Comparison of ENCODE assay signal across 10 cellular contexts in genomic region chr4:174873931-174874330, GRCh38. TPM values are rescaled to one million over a fixed set of nuclear protein-coding genes. Genes with fewer than 3 reads are reported as not detected.
DNase-seq lines count a peak whose midpoint lies in the region; ATAC-seq and TF ChIP-seq lines count a peak whose summit lies in the region.
"Had no signal": no experiment of that assay in that cellular context is flagged by ENCODE, and none has a peak within 500 bp of the region (broad histone marks: within the 10 kb centered on the region; RNA-seq: fewer than 3 reads in every experiment).

No MANE protein-coding gene starts in this region.

- peak; percentile 51 for TF ChIP-seq CTCF in MM.1S (IDR thresholded peaks at IDR 0.05; ENCODE audit: low read length)
- TF ChIP-seq CTCF in mammary epithelial cell (conservative IDR thresholded peaks at IDR 0.05 in 1 of 2, IDR thresholded peaks at IDR 0.05 in 1 of 2; ENCODE audit: extremely low read depth in 1 of 2, insufficient read depth in 1 of 2, low read depth in 1 of 2, low read length in 2 of 2) = peak; percentile 14 to 45
- TF ChIP-seq CTCF in smooth muscle cell (IDR thresholded peaks at IDR 0.05; ENCODE audit: borderline replicate concordance, insufficient read depth, poor library complexity, severe bottlenecking) = no peak

- H3K27me3 ChIP-seq in MM.1S (replicated peaks; ENCODE audit: insufficient read depth, low read length) (no peaks in the 10 kb centered on the region), mammary epithelial cell (ENCODE audit: insufficient read depth, low read length) (no peaks in the 10 kb centered on the region), smooth muscle cell (ENCODE audit: low read depth) (no peaks in the 10 kb centered on the region)

- H3K27ac ChIP-seq in MM.1S (ENCODE audit: low read length) (no peak overlapping the region), mammary epithelial cell (ENCODE audit: insufficient read depth, low read depth, low read length) (no peak overlapping the region), smooth muscle cell (ENCODE audit: low read depth) (no peak overlapping the region)

- intact Hi-C loops in mammary epithelial cell (cut with micrococcal nuclease) = loop anchor here (5.0 kb wide), 1 partner anchor 663 kb away; no protein-coding TSS in a partner anchor

- H3K79me2 ChIP-seq in MM.1S (ENCODE audit: low read length) (no peaks in the 10 kb centered on the region), mammary epithelial cell (ENCODE audit: insufficient read depth, low read length) (no peaks in the 10 kb centered on the region), smooth muscle cell (ENCODE audit: low read depth) (no peaks in the 10 kb centered on the region)

- H3K9me3 ChIP-seq in MM.1S (replicated peaks; ENCODE audit: insufficient read depth, low read length) (no peaks in the 10 kb centered on the region), mammary epithelial cell (replicated peaks; ENCODE audit: insufficient read depth, low read length) (no peaks in the 10 kb centered on the region), smooth muscle cell (replicated peaks; ENCODE audit: low read depth) (no peaks in the 10 kb centered on the region)

- H3K4me2 ChIP-seq in MM.1S (ENCODE audit: low read depth, low read length) (no peak overlapping the region), mammary epithelial cell (ENCODE audit: insufficient read depth, low read depth, low read length) (no peak overlapping the region), smooth muscle cell (no peak overlapping the region)

- H3F3A ChIP-seq in MM.1S (ENCODE audit: insufficient read depth, low read length) (no peaks in the 10 kb centered on the region), smooth muscle cell (ENCODE audit: low read depth) (no peaks in the 10 kb centered on the region)

- H3K9me2 ChIP-seq in MM.1S (replicated peaks; ENCODE audit: insufficient read depth, low read length) = no peaks in the 10 kb centered on the region

- no peaks in the 10 kb centered on the region for H3K36me3 ChIP-seq in MM.1S (replicated peaks; ENCODE audit: insufficient read depth, low read length)
- no peaks in the 10 kb centered on the region for H3K36me3 ChIP-seq in mammary epithelial cell (ENCODE audit: insufficient read depth, low read length)
- H3K36me3 ChIP-seq in smooth muscle cell (ENCODE audit: low read depth) = no peaks in the 10 kb centered on the region

- DNase-seq in COLO668 (lab: John Stamatoyannopoulos, UW; ENCODE audit: unreplicated experiment) (peak; percentile 17), MM.1S (peak; percentile 31), mammary epithelial cell (no peak), nucleus accumbens (lab: John Stamatoyannopoulos, UW) (no peak), NCI-H1930 (lab: John Stamatoyannopoulos, UW) (no peak), smooth muscle cell (lab: John Stamatoyannopoulos, UW; ENCODE audit: unreplicated experiment) (no peak)
- DNase-seq in activated naive CD4-positive, alpha-beta T cell (lab: John Stamatoyannopoulos, UW) = no peak

- in situ Hi-C loops in mammary epithelial cell (cut with MboI; ENCODE audit: low sequenced_read_pairs in 2 of 2) = no loop called here

- CTCF ChIA-PET in mammary epithelial cell (lab: Charles Lee; ENCODE audit: low non-redundant PET) = no interaction called here

- no peak overlapping the region for H2AFZ ChIP-seq in MM.1S (ENCODE audit: low read length)
- H2AFZ ChIP-seq in mammary epithelial cell (ENCODE audit: low read depth, low read length) = no peak overlapping the region
- H2AFZ ChIP-seq in smooth muscle cell (ENCODE audit: low read depth) = no peak overlapping the region

- peak; percentile 57 for ATAC-seq in GM18909 (IDR thresholded peaks at IDR 0.05; ENCODE audit: poor library complexity, unreplicated experiment)
- ATAC-seq: Right ventricle myocardium inferior had no signal

- BruUV-seq in mammary epithelial cell (replicated peaks; lab: Mats Ljungman, UMichigan) = no TSS peak

- H4K20me1 ChIP-seq in MM.1S (ENCODE audit: insufficient read depth, low read length) (no peaks in the 10 kb centered on the region), mammary epithelial cell (ENCODE audit: insufficient read depth, low read length) (no peaks in the 10 kb centered on the region), smooth muscle cell (ENCODE audit: low read depth) (no peaks in the 10 kb centered on the region)

- H3K4me3 ChIP-seq in MM.1S (ENCODE audit: low read length) (no peak overlapping the region), mammary epithelial cell (replicated peaks in 1 of 3; ENCODE audit: insufficient read depth in 1 of 3, low read depth in 2 of 3, low read length in 3 of 3) (no peak overlapping the region), smooth muscle cell (no peak overlapping the region)

- 0% methylated on average over 1 of the region's 1 CpG for WGBS in mammary epithelial cell (ENCODE audit: low coverage, missing lambda C conversion rate)
- 38% methylated on average over 1 of the region's 1 CpG for WGBS in smooth muscle cell (ENCODE audit: low lambda C conversion rate)

- dilution Hi-C loops in mammary epithelial cell (cut with HindIII; ENCODE audit: low sequenced_read_pairs) = no loop called here

- H3K9ac ChIP-seq in MM.1S (ENCODE audit: low read length) = no peak overlapping the region
- no peak overlapping the region for H3K9ac ChIP-seq in mammary epithelial cell (ENCODE audit: insufficient read depth, low read length)
- H3K9ac ChIP-seq in smooth muscle cell (ENCODE audit: low read depth) = no peak overlapping the region

- H3K4me1 ChIP-seq in MM.1S (ENCODE audit: low read length) (no peaks in the 10 kb centered on the region), mammary epithelial cell (ENCODE audit: insufficient read depth, low read length) (no peaks in the 10 kb centered on the region), smooth muscle cell (ENCODE audit: low read depth) (no peaks in the 10 kb centered on the region)

RNA-seq across cellular contexts. Expression of gene ADAM29, which starts 44.2 kb away (rescaled TPM):
- total RNA-seq in mammary epithelial cell (not detected), smooth muscle cell (not detected in 2 replicates)
- polyA plus RNA-seq in mammary epithelial cell (not detected), smooth muscle cell (not detected in 2 replicates)
- not detected for polyA minus RNA-seq in mammary epithelial cell
- total RNA-seq: posterior vena cava, Right ventricle myocardium inferior had no signal

RNA-seq across cellular contexts. Expression of gene GLRA3, which starts 44.9 kb away (rescaled TPM):
- total RNA-seq in mammary epithelial cell (not detected), smooth muscle cell (not detected in 2 replicates)
- polyA plus RNA-seq in mammary epithelial cell (not detected), smooth muscle cell (not detected in 2 replicates)
- not detected for polyA minus RNA-seq in mammary epithelial cell
- total RNA-seq: posterior vena cava, Right ventricle myocardium inferior had no signal

Comparison
In these comparisons a context has a peak if more than half of its experiments do, and no peak if none do; other contexts are left out.
1. DNase-seq: peak in COLO668 (single experiment) and MM.1S (single experiment); none in mammary epithelial cell (single experiment), nucleus accumbens (0 of 56), NCI-H1930 (0 of 2), smooth muscle cell (single experiment) and activated naive CD4-positive, alpha-beta T cell (0 of 4).